1 cellular context compared by ENCODE assay signal in genomic region chr3:16928386-16929132, GRCh38.
TF ChIP-seq lines count a peak whose summit lies in the region.

No MANE protein-coding gene starts in this region.

TF ChIP-seq in GM12878, 131 proteins besides CTCF, POLR2A, EP300 and RAD21:
- no peak for TF ChIP-seq ETV6 (conservative IDR thresholded peaks at IDR 0.05 in 1 of 2, IDR thresholded peaks at IDR 0.05 in 1 of 2; ENCODE audit: borderline replicate concordance in 1 of 2, low read depth in 1 of 2)
- no peak for TF ChIP-seq PML (IDR thresholded peaks at IDR 0.05; ENCODE audit: low read length)
- no peak for TF ChIP-seq ZBTB11 (CRISPR knock-in tag; IDR thresholded peaks at IDR 0.05)
- TF ChIP-seq EED (IDR thresholded peaks at IDR 0.05; ENCODE audit: low read depth), result 0 out of 2 replicates have a peak, but pooled peaks have one; percentile 18
- TF ChIP-seq RELB (IDR thresholded peaks at IDR 0.05; ENCODE audit: low read depth), result no peak
- TF ChIP-seq BCL3 (IDR thresholded peaks at IDR 0.05; ENCODE audit: borderline replicate concordance, insufficient read depth, low read depth, low read length, poor library complexity, severe bottlenecking), result peak; percentile 10
- TF ChIP-seq RB1 (IDR thresholded peaks at IDR 0.05; ENCODE audit: borderline replicate concordance), result no peak
- TF ChIP-seq PAX5 (IDR thresholded peaks at IDR 0.05; ENCODE audit: borderline replicate concordance, low read depth, low read length), result no peak
- peak; percentile 41; the same call in 1 of the 2 replicates for TF ChIP-seq SPI1 (IDR thresholded peaks at IDR 0.05; ENCODE audit: borderline replicate concordance, insufficient read depth, low read depth, low read length)
- no peak for TF ChIP-seq FOXM1 (IDR thresholded peaks at IDR 0.05; ENCODE audit: low read depth, low read length)
- no peak for TF ChIP-seq USF2 (IDR thresholded peaks at IDR 0.05; ENCODE audit: borderline replicate concordance, low read depth, low read length)
- peak; percentile 44; the same call in 1 of the 2 replicates for TF ChIP-seq ATF2 (IDR thresholded peaks at IDR 0.05; ENCODE audit: low read length)
- TF ChIP-seq SMAD1 (IDR thresholded peaks at IDR 0.05; ENCODE audit: low read depth, partially characterized antibody), result peak; percentile 51
- peak; percentile 34 for TF ChIP-seq RUNX3 (IDR thresholded peaks at IDR 0.05; ENCODE audit: low read length)
- 0 out of 2 replicates have a peak, but pooled peaks have one; percentile 44 for TF ChIP-seq TCF12 (IDR thresholded peaks at IDR 0.05; ENCODE audit: low read depth, low read length)
- TF ChIP-seq ZNF207 (IDR thresholded peaks at IDR 0.05; ENCODE audit: borderline replicate concordance), result no peak
- no peak for TF ChIP-seq NFXL1 (IDR thresholded peaks at IDR 0.05; ENCODE audit: borderline replicate concordance)
- TF ChIP-seq CBX3 (IDR thresholded peaks at IDR 0.05; ENCODE audit: borderline replicate concordance, low read depth), result no peak
- TF ChIP-seq IKZF2 (IDR thresholded peaks at IDR 0.05), result peak in 1 of 2 experiments; percentile 37; a peak in 2 of 4 replicates
- no peak for TF ChIP-seq RAD51 (IDR thresholded peaks at IDR 0.05)
